In genomic region chr16:87163637-87164036, GRCh38 we compare ENCODE assay signal across 15 cellular contexts.
DNase-seq lines count a peak whose midpoint lies in the region; ATAC-seq, FAIRE-seq and TF ChIP-seq lines count a peak whose summit lies in the region.
"Had no signal": no experiment of that assay in that cellular context is flagged by ENCODE, and none has a peak within 500 bp of the region (broad histone marks: within the 10 kb centered on the region; RNA-seq: fewer than 3 reads in every experiment).

No MANE protein-coding gene starts in this region.

- TF ChIP-seq POLR2A in NB4 (IDR thresholded peaks at IDR 0.05; ENCODE audit: extremely low read depth, insufficient read length) (no peak), K562 (conservative IDR thresholded peaks at IDR 0.05) (no peak), breast epithelium (IDR thresholded peaks at IDR 0.05) (no peak)

- no peak overlapping the region for H3K27ac Mint-ChIP-seq in stimulated activated effector memory CD8-positive, alpha-beta T cell treated with anti-CD3 and anti-CD28 coated beads, Interleukin-12 subunit alpha, Interleukin-12 subunit beta, amount 100 ng/mL, for 72 hours

- no peaks in the 10 kb centered on the region for H3K36me3 ChIP-seq in K562 (ENCODE audit: control insufficient read depth, insufficient read depth, low read length)
- H3K36me3 ChIP-seq in breast epithelium, result no peaks in the 10 kb centered on the region
- H3K36me3 ChIP-seq: BLaER1 treated with 17β-estradiol and CSF1 and Interleukin-3, amounts not matched to agents 10 nM and 100 nM had no signal

- WGBS in K562 (ENCODE audit: insufficient coverage, low coverage, missing lambda C conversion rate), result 0% methylated on average over 2 of the region's 2 CpGs

- POLR2A ChIA-PET in K562 (lab: Yijun Ruan, JAX), result no interaction called here

- TF ChIP-seq EP300 in K562 (IDR thresholded peaks at IDR 0.05; ENCODE audit: low read length), result no peak

- no peaks in the 10 kb centered on the region for H4K20me1 ChIP-seq in K562 (replicated peaks; ENCODE audit: control insufficient read depth, insufficient read depth, low read length)
- H4K20me1 ChIP-seq: BLaER1 treated with 17β-estradiol and CSF1 and Interleukin-3, amounts not matched to agents 10 nM and 100 nM had no signal

- H2AFZ ChIP-seq in K562 (ENCODE audit: low read depth, low read length), result no peak overlapping the region

- FAIRE-seq in K562 (lab: Jason Lieb, UNC), result no peak

- TF ChIP-seq CTCF in NB4 (IDR thresholded peaks at IDR 0.05; ENCODE audit: low read depth, low read length) (no peak), K562 (IDR thresholded peaks at IDR 0.05 in 2 of 3, conservative IDR thresholded peaks at IDR 0.05 in 1 of 3; ENCODE audit: insufficient read depth in 2 of 3, low read depth in 1 of 3, low read length in 3 of 3) (no peak), breast epithelium (IDR thresholded peaks at IDR 0.05) (no peak)

- H3K27me3 ChIP-seq in K562 (ENCODE audit: control insufficient read depth in 2 of 2, insufficient read depth in 2 of 2, low read length in 2 of 2) (peaks cover 7 to 21% of the 10 kb centered on the region in 2 experiments; a peak in 3 of 5 replicates), breast epithelium (no peaks in the 10 kb centered on the region)
- H3K27me3 ChIP-seq: BLaER1 treated with 17β-estradiol and CSF1 and Interleukin-3, amounts not matched to agents 10 nM and 100 nM had no signal

- H3K9me3 Mint-ChIP-seq in stimulated activated effector memory CD8-positive, alpha-beta T cell treated with anti-CD3 and anti-CD28 coated beads, Interleukin-12 subunit alpha, Interleukin-12 subunit beta, amount 100 ng/mL, for 72 hours, result peaks cover 3% of the 10 kb centered on the region

- H3K4me3 ChIP-seq in NB4 (ENCODE audit: low read depth, low read length), result no peak overlapping the region
- H3K4me3 ChIP-seq in K562, result no peak overlapping the region
- H3K4me3 ChIP-seq in breast epithelium, result no peak overlapping the region
- H3K4me3 ChIP-seq: BLaER1 treated with 17β-estradiol and CSF1 and Interleukin-3, amounts not matched to agents 10 nM and 100 nM had no signal

- DNase-seq in NCI-H82 (lab: John Stamatoyannopoulos, UW) (peak; percentile 1), NCI-H82 treated with DMSO at 0.1 percent for 48 hours (lab: John Stamatoyannopoulos, UW; ENCODE audit: unreplicated experiment) (no peak), NB4 (ENCODE audit: low read depth) (peak; percentile 22), K562 (ENCODE audit: extremely low read depth in 1 of 4, low spot score in 3 of 4) (peak in 2 of 4 experiments; percentile 19 to 22), breast epithelium (ENCODE audit: low spot score in 2 of 2) (no peak), NCI-H1048 (lab: John Stamatoyannopoulos, UW) (no peak)
- no peak for DNase-seq in stimulated activated effector memory CD8-positive, alpha-beta T cell treated with anti-CD3 and anti-CD28 coated beads, Interleukin-12 subunit alpha, Interleukin-12 subunit beta, amount 100 ng/mL, for 72 hours (ENCODE audit: low spot score in 2 of 2)
- DNase-seq: 8988T, DMS 273 treated with DMSO at 0.1 percent for 48 hours, H7, NCI-H1105 treated with DMSO at 0.1 percent for 48 hours, NCI-H187, NCI-H2171 had no signal

- H3K36me3 Mint-ChIP-seq in stimulated activated effector memory CD8-positive, alpha-beta T cell treated with anti-CD3 and anti-CD28 coated beads, Interleukin-12 subunit alpha, Interleukin-12 subunit beta, amount 100 ng/mL, for 72 hours, result peaks cover 16% of the 10 kb centered on the region

- H3K4me1 Mint-ChIP-seq in stimulated activated effector memory CD8-positive, alpha-beta T cell treated with anti-CD3 and anti-CD28 coated beads, Interleukin-12 subunit alpha, Interleukin-12 subunit beta, amount 100 ng/mL, for 72 hours, result peaks cover 13% of the 10 kb centered on the region

- no peak overlapping the region for H3K4me3 Mint-ChIP-seq in stimulated activated effector memory CD8-positive, alpha-beta T cell treated with anti-CD3 and anti-CD28 coated beads, Interleukin-12 subunit alpha, Interleukin-12 subunit beta, amount 100 ng/mL, for 72 hours

- H3K27ac ChIP-seq in K562 (ENCODE audit: extremely low read depth, low read depth, low read length), result no peak overlapping the region
- no peak overlapping the region for H3K27ac ChIP-seq in breast epithelium
- H3K27ac ChIP-seq: BLaER1 treated with 17β-estradiol and CSF1 and Interleukin-3, amounts not matched to agents 10 nM and 100 nM had no signal

- intact Hi-C loops in K562 (cut with micrococcal nuclease) (no loop called here), breast epithelium (cut with DNase I; ENCODE audit: low total_unique reads) (no loop called here)

- TF ChIP-seq RAD21 in K562 (CRISPR knock-in tag; conservative IDR thresholded peaks at IDR 0.05 in 1 of 2, IDR thresholded peaks at IDR 0.05 in 1 of 2), result no peak

- no TSS peak for BruUV-seq in K562 (replicated peaks; lab: Mats Ljungman, UMichigan)

- no peak overlapping the region for H3K9ac ChIP-seq in K562 (ENCODE audit: insufficient read depth in 1 of 2, low read depth in 2 of 2, low read length in 2 of 2)
- H3K9ac ChIP-seq: BLaER1 treated with 17β-estradiol and CSF1 and Interleukin-3, amounts not matched to agents 10 nM and 100 nM had no signal

- no peaks in the 10 kb centered on the region for H3K9me1 ChIP-seq in K562 (ENCODE audit: control insufficient read depth, insufficient read depth, low read length)

- CTCF ChIA-PET in K562 (lab: Yijun Ruan, JAX; ENCODE audit: low intra/inter-chr PET ratio), result no interaction called here

- in situ Hi-C loops in K562 (cut with MboI), result no loop called here

- peak; percentile 76 for ATAC-seq in K562
- peak; percentile 9 for ATAC-seq in stimulated activated effector memory CD8-positive, alpha-beta T cell treated with anti-CD3 and anti-CD28 coated beads, Interleukin-12 subunit alpha, Interleukin-12 subunit beta, amount 100 ng/mL, for 72 hours
- no peak for ATAC-seq in GM19467 (IDR thresholded peaks at IDR 0.05; ENCODE audit: unreplicated experiment)

- no peak overlapping the region for H3K4me2 ChIP-seq in K562 (ENCODE audit: insufficient read depth, low read length)
- H3K4me2 ChIP-seq: BLaER1 treated with 17β-estradiol and CSF1 and Interleukin-3, amounts not matched to agents 10 nM and 100 nM had no signal

- H3K9me3 ChIP-seq in K562 (replicated peaks; ENCODE audit: control insufficient read depth, insufficient read depth, low read depth, low read length) (no peaks in the 10 kb centered on the region; the same call in 1 of the 2 replicates), breast epithelium (no peaks in the 10 kb centered on the region)
- H3K9me3 ChIP-seq: BLaER1 treated with 17β-estradiol and CSF1 and Interleukin-3, amounts not matched to agents 10 nM and 100 nM had no signal

- H3K79me2 ChIP-seq in K562 (ENCODE audit: control insufficient read depth, insufficient read depth, low read length), result no peaks in the 10 kb centered on the region

- H3K4me1 ChIP-seq in K562 (replicated peaks in 1 of 2; ENCODE audit: control insufficient read depth in 2 of 2, insufficient read depth in 2 of 2, low read length in 2 of 2), result peaks cover 0 to 5% of the 10 kb centered on the region in 2 experiments; a peak in 3 of 5 replicates
- no peaks in the 10 kb centered on the region for H3K4me1 ChIP-seq in breast epithelium

TF ChIP-seq in K562, 482 proteins besides CTCF, POLR2A, EP300 and RAD21 (continues in another document):
- TF ChIP-seq ZNF143 (CRISPR knock-in tag; IDR thresholded peaks at IDR 0.05) (peak; percentile 85), AFF1 (IDR thresholded peaks at IDR 0.05; ENCODE audit: low read depth in 1 of 2, partially characterized antibody in 2 of 2) (peak in 1 of 2 experiments; percentile 53), POLR3A (IDR thresholded peaks at IDR 0.05; ENCODE audit: borderline replicate concordance, extremely low read depth, insufficient read depth, insufficient read length) (no peak), BDP1 (IDR thresholded peaks at IDR 0.05; ENCODE audit: insufficient read depth, insufficient read length) (no peak), HCFC1 (IDR thresholded peaks at IDR 0.05; ENCODE audit: low read depth, low read length) (peak; percentile 88), GATA2 (CRISPR knock-in tag; IDR thresholded peaks at IDR 0.05) (peak; percentile 59; the same call in 1 of the 2 replicates), SIX5 (IDR thresholded peaks at IDR 0.05; ENCODE audit: borderline replicate concordance in 1 of 2, insufficient read depth in 1 of 2, low read depth in 1 of 2, low read length in 2 of 2) (peak; percentile 57 to 59), CEBPG (CRISPR knock-in tag; IDR thresholded peaks at IDR 0.05) (peak; percentile 88), CEBPG (tag; conservative IDR thresholded peaks at IDR 0.05 in 1 of 2, IDR thresholded peaks at IDR 0.05 in 1 of 2) (peak; percentile 76 to 89), RFX1 (IDR thresholded peaks at IDR 0.05) (peak; percentile 81), SPI1 (IDR thresholded peaks at IDR 0.05; ENCODE audit: borderline replicate concordance, low read depth, low read length) (peak; percentile 66; the same call in 1 of the 2 replicates), ZNF134 (CRISPR knock-in tag; conservative IDR thresholded peaks at IDR 0.05) (no peak)

Comparison
In these comparisons a context has a peak if more than half of its experiments do, and no peak if none do; other contexts are left out.
1. DNase-seq: peak in NCI-H82 (single experiment) and NB4 (single experiment); none in NCI-H82 treated with DMSO at 0.1 percent for 48 hours (single experiment), stimulated activated effector memory CD8-positive, alpha-beta T cell treated with anti-CD3 and anti-CD28 coated beads, Interleukin-12 subunit alpha, Interleukin-12 subunit beta, amount 100 ng/mL, for 72 hours (0 of 2), breast epithelium (0 of 2) and NCI-H1048 (single experiment).